ENCODE assay signal across 8 cellular contexts in genomic region chr19:54231077-54231931, GRCh38. TPM values are rescaled to one million over a fixed set of nuclear protein-coding genes. Genes with fewer than 3 reads are reported as not detected.
A peak's percentile ranks its signal among the peaks of the same experiment; 100 is the strongest.
DNase-seq lines count a peak whose midpoint lies in the region; ATAC-seq and TF ChIP-seq lines count a peak whose summit lies in the region.

No MANE protein-coding gene starts in this region.

- no peaks in the 10 kb centered on the region for H3K79me2 ChIP-seq in fibroblast of lung (ENCODE audit: control insufficient read depth, insufficient read depth, low read length)

- no peaks in the 10 kb centered on the region for H3K36me3 ChIP-seq in Panc1 (ENCODE audit: control insufficient read depth, insufficient read depth, low read length)
- H3K36me3 ChIP-seq in fibroblast of lung (ENCODE audit: control insufficient read depth, insufficient read depth, low read length), result no peaks in the 10 kb centered on the region

- H3K4me3 ChIP-seq in Panc1 (ENCODE audit: low read depth in 2 of 2, low read length in 2 of 2) (no peak overlapping the region), fibroblast of lung (replicated peaks in 1 of 4; ENCODE audit: control extremely low read depth in 1 of 4, insufficient read depth in 1 of 4, low read depth in 3 of 4, low read length in 4 of 4) (no peak overlapping the region)

- CTCF ChIA-PET in GM10248 (lab: Yijun Ruan, JAX), result interaction anchor here (0.9 to 1.9 kb wide), 8 partner anchors 16 to 72 kb away, joined by 4 to 7 read pairs (median 4); partner anchors contain the start of genes MBOAT7, RPS9 and TMC4
- CTCF ChIA-PET in Panc1 (lab: Charles Lee), result interaction anchor here (0.7 to 1.0 kb wide), 2 partner anchors 16 to 40 kb away, joined by 3 read pairs; partner anchors contain the start of gene TSEN34

- peaks cover 43% of the 10 kb centered on the region for H3K27me3 Mint-ChIP-seq in activated T-cell treated with anti-CD3 and anti-CD28 coated beads, Interleukin-2, amount 50 U/mL, for 24 hours
- peaks cover 30 to 39% of the 10 kb centered on the region in 2 donors for H3K27me3 Mint-ChIP-seq in natural killer cell treated with Interleukin-12 subunit alpha and Interleukin-12 subunit beta and Interleukin-15 and Interleukin-18, amount 100 ng/mL, for 72 hours

- H2AFZ ChIP-seq in fibroblast of lung (ENCODE audit: low read length), result no peak overlapping the region

- no peak overlapping the region for H3K4me2 ChIP-seq in fibroblast of lung (ENCODE audit: extremely low read depth, insufficient read depth, low read length)

- no peaks in the 10 kb centered on the region for H3K9me3 ChIP-seq in Panc1 (ENCODE audit: control insufficient read depth, insufficient read depth, low read depth, low read length)
- H3K9me3 ChIP-seq in fibroblast of lung (ENCODE audit: control insufficient read depth, insufficient read depth, low read depth, low read length), result no peaks in the 10 kb centered on the region

- H3K27me3 ChIP-seq in Panc1 (ENCODE audit: control insufficient read depth, insufficient read depth, low read length), result no peaks in the 10 kb centered on the region
- H3K27me3 ChIP-seq in fibroblast of lung (ENCODE audit: control insufficient read depth, insufficient read depth, low read length), result no peaks in the 10 kb centered on the region

- in situ Hi-C loops in Panc1 (cut with HindIII; ENCODE audit: low pct_unique_long_range_greater_than_20kb, low sequenced_read_pairs), result no loop called here

- DNase-seq in GM10248 (ENCODE audit: extremely low spot score), result peak; percentile 80
- no peak for DNase-seq in Panc1 (ENCODE audit: low read depth, low spot score)
- peak; percentile 91 for DNase-seq in activated T-cell treated with anti-CD3 and anti-CD28 coated beads, Interleukin-2, amount 50 U/mL, for 24 hours
- peak; percentile 55 to 81 for DNase-seq in fibroblast of lung (ENCODE audit: low read depth in 2 of 2)
- DNase-seq in natural killer cell treated with Interleukin-12 subunit alpha and Interleukin-12 subunit beta and Interleukin-15 and Interleukin-18, amount 100 ng/mL, for 72 hours (ENCODE audit: low spot score), result peak; percentile 92
- DNase-seq in stimulated activated naive CD4-positive, alpha-beta T cell (lab: John Stamatoyannopoulos, UW), result peak; percentile 55 to 79 (median 73)
- no peak for DNase-seq in COLO829 (ENCODE audit: low spot score)

- TF ChIP-seq RAD21 in Ishikawa (IDR thresholded peaks at IDR 0.05; ENCODE audit: low read depth), result peak; percentile 76

- H4K20me1 ChIP-seq in fibroblast of lung (ENCODE audit: control insufficient read depth, extremely low read depth, insufficient read depth, low read length), result no peaks in the 10 kb centered on the region

- no TSS peak for BruUV-seq in Panc1 (replicated peaks; lab: Mats Ljungman, UMichigan)

- no peak overlapping the region for H3K4me3 Mint-ChIP-seq in activated T-cell treated with anti-CD3 and anti-CD28 coated beads, Interleukin-2, amount 50 U/mL, for 24 hours
- H3K4me3 Mint-ChIP-seq in natural killer cell treated with Interleukin-12 subunit alpha and Interleukin-12 subunit beta and Interleukin-15 and Interleukin-18, amount 100 ng/mL, for 72 hours, result no peak overlapping the region

- H3K27ac ChIP-seq in Panc1 (ENCODE audit: low read length) (no peak overlapping the region), fibroblast of lung (ENCODE audit: insufficient read depth, low read length) (no peak overlapping the region)

- no peaks in the 10 kb centered on the region for H3K36me3 Mint-ChIP-seq in activated T-cell treated with anti-CD3 and anti-CD28 coated beads, Interleukin-2, amount 50 U/mL, for 24 hours (ENCODE audit: low read depth)
- no peaks in the 10 kb centered on the region for H3K36me3 Mint-ChIP-seq in natural killer cell treated with Interleukin-12 subunit alpha and Interleukin-12 subunit beta and Interleukin-15 and Interleukin-18, amount 100 ng/mL, for 72 hours

- ATAC-seq in Panc1, result peak; percentile 99
- peak; percentile 90 to 91 for ATAC-seq in natural killer cell treated with Interleukin-12 subunit alpha and Interleukin-12 subunit beta and Interleukin-15 and Interleukin-18, amount 100 ng/mL, for 72 hours

- peak; percentile 91 for TF ChIP-seq CTCF in GM10248 (IDR thresholded peaks at IDR 0.05; ENCODE audit: control extremely low read depth, extremely low read depth, low read depth, missing control alignments)
- peak; percentile 99 for TF ChIP-seq CTCF in Panc1 (IDR thresholded peaks at IDR 0.05)
- peak; percentile 97 to 99 for TF ChIP-seq CTCF in fibroblast of lung (conservative IDR thresholded peaks at IDR 0.05 in 1 of 2, IDR thresholded peaks at IDR 0.05 in 1 of 2; ENCODE audit: low read depth in 1 of 2, low read length in 2 of 2)

- POLR2A ChIA-PET in GM10248 (lab: Yijun Ruan, JAX) (no interaction called here), Panc1 (lab: Charles Lee) (interaction anchor here (0.6 kb wide), 1 partner anchor 15 kb away, joined by 8 read pairs; no protein-coding TSS in a partner anchor)

- no peaks in the 10 kb centered on the region for H3K9me3 Mint-ChIP-seq in activated T-cell treated with anti-CD3 and anti-CD28 coated beads, Interleukin-2, amount 50 U/mL, for 24 hours
- no peaks in the 10 kb centered on the region for H3K9me3 Mint-ChIP-seq in natural killer cell treated with Interleukin-12 subunit alpha and Interleukin-12 subunit beta and Interleukin-15 and Interleukin-18, amount 100 ng/mL, for 72 hours

- intact Hi-C loops in Panc1 (cut with micrococcal nuclease; ENCODE audit: unreplicated experiment), result no loop called here

- no peak overlapping the region for H3K9ac ChIP-seq in fibroblast of lung (ENCODE audit: insufficient read depth, low read length)

- peaks cover 6% of the 10 kb centered on the region for H3K4me1 Mint-ChIP-seq in activated T-cell treated with anti-CD3 and anti-CD28 coated beads, Interleukin-2, amount 50 U/mL, for 24 hours (ENCODE audit: low read depth)
- peaks cover 4% of the 10 kb centered on the region in 2 donors for H3K4me1 Mint-ChIP-seq in natural killer cell treated with Interleukin-12 subunit alpha and Interleukin-12 subunit beta and Interleukin-15 and Interleukin-18, amount 100 ng/mL, for 72 hours (ENCODE audit: low read depth in 2 of 2)

- H3K27ac Mint-ChIP-seq in activated T-cell treated with anti-CD3 and anti-CD28 coated beads, Interleukin-2, amount 50 U/mL, for 24 hours, result no peak overlapping the region
- H3K27ac Mint-ChIP-seq in natural killer cell treated with Interleukin-12 subunit alpha and Interleukin-12 subunit beta and Interleukin-15 and Interleukin-18, amount 100 ng/mL, for 72 hours, result no peak overlapping the region

- peaks cover 4% of the 10 kb centered on the region; the same call in 1 of the 2 replicates for H3K4me1 ChIP-seq in Panc1 (ENCODE audit: control insufficient read depth, insufficient read depth, low read length)
- H3K4me1 ChIP-seq in fibroblast of lung (ENCODE audit: control insufficient read depth, extremely low read depth, insufficient read depth, low read length), result no peaks in the 10 kb centered on the region

- no peak for TF ChIP-seq EP300 in Ishikawa (IDR thresholded peaks at IDR 0.05; ENCODE audit: borderline replicate concordance)

TF ChIP-seq in Ishikawa, 13 proteins besides CTCF, POLR2A, EP300 and RAD21:
- no peak for TF ChIP-seq TCF12 (IDR thresholded peaks at IDR 0.05; ENCODE audit: low read depth)
- TF ChIP-seq TEAD4 (IDR thresholded peaks at IDR 0.05), result peak; percentile 60

RNA-seq across cellular contexts. Expression of gene LILRB3, which starts 8.5 kb away (rescaled TPM):
- 0.18 TPM for total RNA-seq in Panc1 (2021; ENCODE audit: unreplicated experiment)
- polyA plus RNA-seq in Panc1 (2012; ENCODE audit: insufficient read length), result 0.47 TPM
- total RNA-seq in fibroblast of lung, result not detected in 2 replicates
- polyA plus RNA-seq in fibroblast of lung, result not detected in 2 replicates
- 0.05 and 0.21 TPM in 2 replicates for polyA plus RNA-seq in fibroblast of lung (2012)
- polyA minus RNA-seq in fibroblast of lung (ENCODE audit: low replicate concordance), result not detected in 2 replicates
- under 1 TPM; 0.43 to 0.47 TPM for total RNA-seq in natural killer cell treated with Interleukin-12 subunit alpha and Interleukin-12 subunit beta and Interleukin-15 and Interleukin-18, amount 100 ng/mL, for 72 hours

RNA-seq across cellular contexts. Expression of gene LILRA6, which starts 11.3 kb away (rescaled TPM):
- 0.08 TPM for total RNA-seq in Panc1 (2021; ENCODE audit: unreplicated experiment)
- not detected for polyA plus RNA-seq in Panc1 (2012; ENCODE audit: insufficient read length)
- not detected in 2 replicates for total RNA-seq in fibroblast of lung
- not detected in 2 replicates for polyA plus RNA-seq in fibroblast of lung
- polyA plus RNA-seq in fibroblast of lung (2012), result 0.10 TPM in 1 of 2 replicates, not detected in the other
- polyA minus RNA-seq in fibroblast of lung (ENCODE audit: low replicate concordance), result not detected in 2 replicates
- total RNA-seq in natural killer cell treated with Interleukin-12 subunit alpha and Interleukin-12 subunit beta and Interleukin-15 and Interleukin-18, amount 100 ng/mL, for 72 hours, result under 1 TPM in 1 of 2 donors, not detected in 1; 0.47 TPM

RNA-seq across cellular contexts. Expression of gene LILRB5, which starts 25.8 kb away (rescaled TPM):
- total RNA-seq in Panc1 (2021; ENCODE audit: unreplicated experiment) (0.05 TPM), fibroblast of lung (not detected in 2 replicates)
- polyA plus RNA-seq in Panc1 (2012; ENCODE audit: insufficient read length), result 0.07 TPM
- not detected in 2 replicates for polyA plus RNA-seq in fibroblast of lung
- not detected in 2 replicates for polyA plus RNA-seq in fibroblast of lung (2012)
- not detected in 2 replicates for polyA minus RNA-seq in fibroblast of lung (ENCODE audit: low replicate concordance)
- not detected for total RNA-seq in natural killer cell treated with Interleukin-12 subunit alpha and Interleukin-12 subunit beta and Interleukin-15 and Interleukin-18, amount 100 ng/mL, for 72 hours

RNA-seq across cellular contexts. Expression of gene RPS9, which starts 30.6 kb away (rescaled TPM):
- total RNA-seq in Panc1 (2021; ENCODE audit: unreplicated experiment) (823 TPM), fibroblast of lung (2,583 and 2,622 TPM in 2 replicates)
- polyA plus RNA-seq in Panc1 (2012; ENCODE audit: insufficient read length), result 1,638 TPM
- polyA plus RNA-seq in fibroblast of lung, result 1,242 and 1,509 TPM in 2 replicates
- polyA plus RNA-seq in fibroblast of lung (2012), result 2,144 and 2,333 TPM in 2 replicates
- polyA minus RNA-seq in fibroblast of lung (ENCODE audit: low replicate concordance), result 789 and 917 TPM in 2 replicates
- 1,000 to 10,000 TPM in 1 of 2 donors, 100 to 1,000 TPM in 1; 774 to 1,402 TPM for total RNA-seq in natural killer cell treated with Interleukin-12 subunit alpha and Interleukin-12 subunit beta and Interleukin-15 and Interleukin-18, amount 100 ng/mL, for 72 hours

RNA-seq across cellular contexts. Expression of gene TSEN34, which starts 40.2 kb away (rescaled TPM):
- total RNA-seq in Panc1 (2021; ENCODE audit: unreplicated experiment), result 194 TPM
- 160 TPM for polyA plus RNA-seq in Panc1 (2012; ENCODE audit: insufficient read length)
- 57.8 and 61.6 TPM in 2 replicates for total RNA-seq in fibroblast of lung
- polyA plus RNA-seq in fibroblast of lung, result 22.5 and 30.5 TPM in 2 replicates
- polyA plus RNA-seq in fibroblast of lung (2012), result 35.7 and 54.4 TPM in 2 replicates
- polyA minus RNA-seq in fibroblast of lung (ENCODE audit: low replicate concordance), result 51.2 and 71.5 TPM in 2 replicates
- 10 to 100 TPM; 15.5 to 26.2 TPM for total RNA-seq in natural killer cell treated with Interleukin-12 subunit alpha and Interleukin-12 subunit beta and Interleukin-15 and Interleukin-18, amount 100 ng/mL, for 72 hours

Comparison
In these comparisons a context has a peak if more than half of its experiments do, and no peak if none do; other contexts are left out.
1. DNase-seq: peak in GM10248 (single experiment), activated T-cell treated with anti-CD3 and anti-CD28 coated beads, Interleukin-2, amount 50 U/mL, for 24 hours (single experiment), fibroblast of lung (2 of 2), natural killer cell treated with Interleukin-12 subunit alpha and Interleukin-12 subunit beta and Interleukin-15 and Interleukin-18, amount 100 ng/mL, for 72 hours (single experiment) and stimulated activated naive CD4-positive, alpha-beta T cell (6 of 6); none in Panc1 (single experiment) and COLO829 (single experiment).
2. Peak in every context shown above with its lines, with median percentiles within 50 percentile points of each other: CTCF ChIP-seq.